ENCODE assay signal across 9 cellular contexts in the genomic region with DNA sequence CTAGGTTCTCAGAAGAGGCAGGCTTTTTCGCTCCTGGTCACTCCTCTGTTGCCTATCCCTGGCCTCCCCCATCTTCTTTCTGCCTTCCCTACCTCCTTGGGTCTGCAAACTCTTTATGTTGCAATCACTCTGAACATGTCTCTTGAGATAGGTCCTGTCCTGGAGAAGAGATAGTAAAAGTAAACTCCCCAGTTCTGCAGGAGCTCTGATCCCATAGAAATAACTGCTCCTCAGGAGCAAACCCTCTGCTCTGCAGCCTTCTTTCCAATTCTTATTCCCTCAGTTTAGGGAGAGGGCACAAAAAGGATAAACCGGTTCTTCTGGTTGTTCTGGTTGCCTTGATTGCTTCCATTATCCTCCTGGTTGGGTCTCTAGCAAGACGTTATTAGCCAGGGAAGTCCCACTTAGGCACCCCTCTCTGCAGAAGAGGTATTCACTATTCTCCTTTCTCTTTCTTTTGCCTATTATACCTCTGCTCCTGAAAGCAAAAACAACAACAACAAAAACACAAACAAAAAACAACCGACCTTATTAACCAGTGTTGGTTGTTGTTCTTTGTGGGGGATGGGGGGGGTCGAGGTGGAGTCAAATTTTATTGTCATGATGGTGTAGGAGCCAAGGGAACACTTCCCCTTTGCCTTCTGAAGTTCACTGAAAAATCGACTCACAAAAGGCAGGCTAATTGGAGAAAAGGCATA. TPM values are rescaled to one million over a fixed set of nuclear protein-coding genes. Genes with fewer than 3 reads are reported as not detected.
DNase-seq lines count a peak whose midpoint lies in the region; ATAC-seq, FAIRE-seq and TF ChIP-seq lines count a peak whose summit lies in the region.
"Had no signal": no experiment of that assay in that cellular context is flagged by ENCODE, and none has a peak within 500 bp of the region (broad histone marks: within the 10 kb centered on the region; RNA-seq: fewer than 3 reads in every experiment).

No MANE protein-coding gene starts in this region.

- no peak overlapping the region for H2AFZ ChIP-seq in hepatocyte

- peak overlapping the region; percentile 99 for H3K4me3 Mint-ChIP-seq in HFFc6
- H3K4me3 Mint-ChIP-seq in activated CD8-positive, alpha-beta T cell treated with anti-CD3 and anti-CD28 coated beads, Interleukin-2, amount 10 ng/mL, durations not matched to agents 7 days and 5 days = peak overlapping the region; percentile 99

- peaks cover 31% of the 10 kb centered on the region for H3K36me3 Mint-ChIP-seq in HFFc6 (ENCODE audit: low read depth)
- peaks cover 63% of the 10 kb centered on the region for H3K36me3 Mint-ChIP-seq in activated CD8-positive, alpha-beta T cell treated with anti-CD3 and anti-CD28 coated beads, Interleukin-2, amount 10 ng/mL, durations not matched to agents 7 days and 5 days (ENCODE audit: low read depth)

- DNase-seq in AG08395 (ENCODE audit: low spot score) (peak; percentile 14), HFFc6 (no peak), hepatocyte (ENCODE audit: low spot score) (no peak), small intestine (peak; percentile 59), amniotic stem cell (lab: John Stamatoyannopoulos, UW) (no peak)
- no peak for DNase-seq in activated CD8-positive, alpha-beta T cell treated with anti-CD3 and anti-CD28 coated beads, Interleukin-2, amount 10 ng/mL, durations not matched to agents 7 days and 5 days
- no peak for DNase-seq in activated CD4-positive, alpha-beta T cell treated with anti-CD3 and anti-CD28 coated beads, Interleukin-2, amount 50 U/mL, for 1 hour

- ATAC-seq in activated CD8-positive, alpha-beta T cell treated with anti-CD3 and anti-CD28 coated beads, Interleukin-2, amount 10 ng/mL, durations not matched to agents 7 days and 5 days = peak; percentile 1
- no peak for ATAC-seq in GM21619 (IDR thresholded peaks at IDR 0.05; ENCODE audit: unreplicated experiment)

- no peaks in the 10 kb centered on the region for H3K27me3 ChIP-seq in hepatocyte
- H3K27me3 ChIP-seq in small intestine (ENCODE audit: control insufficient read depth in 2 of 2, insufficient read depth in 2 of 2, low read length in 2 of 2) = no peaks in the 10 kb centered on the region

- CTCF ChIA-PET in activated CD8-positive, alpha-beta T cell treated with anti-CD3 and anti-CD28 coated beads, Interleukin-2, amount 10 ng/mL, durations not matched to agents 7 days and 5 days (lab: Charles Lee) = interaction anchor here (2.7 kb wide), 1 partner anchor 28 kb away, joined by 22 read pairs; no protein-coding TSS in a partner anchor

- H3K27ac ChIP-seq in hepatocyte (peak overlapping the region; percentile 94), small intestine (ENCODE audit: low read depth in 1 of 2, low read length in 1 of 2) (peak overlapping the region; percentile 24 to 57)

- H3K4me1 ChIP-seq in hepatocyte (ENCODE audit: insufficient read depth) (peaks cover 27% of the 10 kb centered on the region), small intestine (ENCODE audit: control insufficient read depth in 2 of 2, insufficient read depth in 1 of 2, low read depth in 1 of 2, low read length in 1 of 2) (peaks cover 5 to 21% of the 10 kb centered on the region in 2 donors)

- 24% methylated on average over 6 of the region's 6 CpGs for WGBS in hepatocyte (ENCODE audit: low lambda C conversion rate, missing lambda C conversion rate)
- 1 to 5% (median 4%) methylated on average over 6 of the region's 6 CpGs for WGBS in small intestine, 3 donors

- no peaks in the 10 kb centered on the region; the same call in 1 of the 2 replicates for H3K27me3 Mint-ChIP-seq in HFFc6 (ENCODE audit: insufficient read depth)
- H3K27me3 Mint-ChIP-seq in activated CD8-positive, alpha-beta T cell treated with anti-CD3 and anti-CD28 coated beads, Interleukin-2, amount 10 ng/mL, durations not matched to agents 7 days and 5 days (ENCODE audit: low read depth) = no peaks in the 10 kb centered on the region

- peak overlapping the region; percentile 100 for H3K27ac Mint-ChIP-seq in HFFc6
- peak overlapping the region; percentile 78 for H3K27ac Mint-ChIP-seq in activated CD8-positive, alpha-beta T cell treated with anti-CD3 and anti-CD28 coated beads, Interleukin-2, amount 10 ng/mL, durations not matched to agents 7 days and 5 days

- H3K4me3 ChIP-seq in hepatocyte = peak overlapping the region; percentile 18
- H3K4me3 ChIP-seq in small intestine (ENCODE audit: low read depth in 1 of 2, low read length in 2 of 2) = peak overlapping the region; percentile 61

- FAIRE-seq in small intestine (lab: Jason Lieb, UNC) = no peak

- peaks cover 31% of the 10 kb centered on the region for H3K79me2 ChIP-seq in hepatocyte

- no peaks in the 10 kb centered on the region for H3K9me3 Mint-ChIP-seq in HFFc6
- H3K9me3 Mint-ChIP-seq in activated CD8-positive, alpha-beta T cell treated with anti-CD3 and anti-CD28 coated beads, Interleukin-2, amount 10 ng/mL, durations not matched to agents 7 days and 5 days (ENCODE audit: insufficient read depth) = peaks cover 5% of the 10 kb centered on the region

- H3K9me2 ChIP-seq in hepatocyte (replicated peaks; ENCODE audit: insufficient read depth) = no peaks in the 10 kb centered on the region

- peaks cover 82% of the 10 kb centered on the region for H3K4me1 Mint-ChIP-seq in HFFc6 (ENCODE audit: low read depth)
- H3K4me1 Mint-ChIP-seq in activated CD8-positive, alpha-beta T cell treated with anti-CD3 and anti-CD28 coated beads, Interleukin-2, amount 10 ng/mL, durations not matched to agents 7 days and 5 days (ENCODE audit: low read depth) = peaks cover 68% of the 10 kb centered on the region

- H3K4me2 ChIP-seq in hepatocyte = peak overlapping the region; percentile 87

- H3K9me3 ChIP-seq in hepatocyte (ENCODE audit: low read depth) (no peaks in the 10 kb centered on the region), small intestine (ENCODE audit: control insufficient read depth, low read depth) (no peaks in the 10 kb centered on the region)

- POLR2A ChIA-PET in activated CD8-positive, alpha-beta T cell treated with anti-CD3 and anti-CD28 coated beads, Interleukin-2, amount 10 ng/mL, durations not matched to agents 7 days and 5 days (lab: Charles Lee) = interaction anchor here (0.7 to 2.7 kb wide), 7 partner anchors 10 to 68 kb away, joined by 3 to 39 read pairs (median 7); a partner anchor contains a TSS

- H3K36me3 ChIP-seq in hepatocyte (replicated peaks; ENCODE audit: insufficient read depth, low read depth) (no peaks in the 10 kb centered on the region), small intestine (ENCODE audit: control insufficient read depth in 2 of 2, insufficient read depth in 2 of 2, low read length in 2 of 2) (peaks cover 2 to 3% of the 10 kb centered on the region in 2 donors)

- no peaks in the 10 kb centered on the region for H4K20me1 ChIP-seq in hepatocyte (ENCODE audit: insufficient read depth, poor library complexity, severe bottlenecking)

- no peak for TF ChIP-seq CTCF in HFFc6 (IDR thresholded peaks at IDR 0.05)
- no peak for TF ChIP-seq CTCF in hepatocyte (IDR thresholded peaks at IDR 0.05; ENCODE audit: poor library complexity)

RNA-seq across cellular contexts. Expression of a gene that starts 1.0 kb away (rescaled TPM):
- total RNA-seq in HFFc6 (2021; fragmentation: NEBNext Ultra II Directional; extraction: Animal tissue kit (Norgen Biotek cat#: 25700)) = 1 to 10 TPM; 5.4 to 7.5 (median 6.8) TPM
- 10 to 100 TPM; 19.1 to 19.5 TPM for total RNA-seq in activated CD8-positive, alpha-beta T cell treated with anti-CD3 and anti-CD28 coated beads, Interleukin-2, amount 10 ng/mL, durations not matched to agents 7 days and 5 days
- total RNA-seq in hepatocyte = 7.9 and 8.6 TPM in 2 replicates
- polyA plus RNA-seq in hepatocyte = 3.2 and 5.2 TPM in 2 replicates
- polyA plus RNA-seq in small intestine = 1 to 10 TPM; 3.5 to 6.3 (median 5.8) TPM

RNA-seq across cellular contexts. Expression of a gene that starts 33.1 kb away (rescaled TPM):
- total RNA-seq in HFFc6 (2021; fragmentation: NEBNext Ultra II Directional; extraction: Animal tissue kit (Norgen Biotek cat#: 25700)) = not detected
- total RNA-seq in activated CD8-positive, alpha-beta T cell treated with anti-CD3 and anti-CD28 coated beads, Interleukin-2, amount 10 ng/mL, durations not matched to agents 7 days and 5 days = not detected
- total RNA-seq in hepatocyte = 6.4 and 7.7 TPM in 2 replicates
- 2.2 and 2.8 TPM in 2 replicates for polyA plus RNA-seq in hepatocyte
- polyA plus RNA-seq in small intestine = not detected
- total RNA-seq: neural crest cell had no signal

Comparison
In these comparisons a context has a peak if more than half of its experiments do, and no peak if none do; other contexts are left out.
1. DNase-seq: peak in AG08395 (single experiment) and small intestine (single experiment); none in HFFc6 (single experiment), activated CD8-positive, alpha-beta T cell treated with anti-CD3 and anti-CD28 coated beads, Interleukin-2, amount 10 ng/mL, durations not matched to agents 7 days and 5 days (single experiment), hepatocyte (single experiment), amniotic stem cell (single experiment) and activated CD4-positive, alpha-beta T cell treated with anti-CD3 and anti-CD28 coated beads, Interleukin-2, amount 50 U/mL, for 1 hour (single experiment).